In genomic region chr1:170241266-170241851, GRCh38 we compare ENCODE assay signal across 20 cellular contexts.
"Had no signal": no experiment of that assay in that cellular context is flagged by ENCODE, and none has a peak within 500 bp of the region (broad histone marks: within the 10 kb centered on the region; RNA-seq: fewer than 3 reads in every experiment).

No MANE protein-coding gene starts in this region.

- H3K27ac ChIP-seq: ascending aorta, hepatocyte, left lung, prostate gland, thyroid gland had no signal

- H3K9me3 ChIP-seq: ascending aorta, left lung, mucosa of descending colon, prostate gland, thyroid gland had no signal

- ATAC-seq: activated CD4-positive, alpha-beta T cell treated with anti-CD3 and anti-CD28 coated beads for 36 hours; activated T-helper 17 cell treated with anti-CD3 and anti-CD28 coated beads, Interleukin-2, amount 50 U/mL, for 72 hours; left lung; mucosa of descending colon; WTC11 had no signal

- H3K4me1 ChIP-seq: ascending aorta, left lung, prostate gland, thyroid gland had no signal

- H3K27me3 ChIP-seq: ascending aorta, hepatocyte, left lung, thyroid gland had no signal

- DNase-seq: activated CD4-positive, alpha-beta memory T cell treated with anti-CD3 and anti-CD28 coated beads for 36 hours; activated CD4-positive, alpha-beta T cell treated with anti-CD3 and anti-CD28 coated beads for 36 hours; activated naive CD4-positive, alpha-beta T cell; activated naive CD8-positive, alpha-beta T cell treated with anti-CD3 and anti-CD28 coated beads for 36 hours; activated T-cell treated with anti-CD3 and anti-CD28 coated beads for 4 hours; cerebellar nuclear complex; effector CD4-positive, alpha-beta T cell; islet precursor cell; left lung; mucosa of descending colon; naive B cell; stimulated activated naive CD4-positive, alpha-beta T cell treated with Interleukin-2 at 50 U/mL for 16 hours; SW 1271; T-helper 2 cell; thyroid gland had no signal

- H3K36me3 ChIP-seq: ascending aorta, left lung, prostate gland, thyroid gland had no signal

- H3K4me3 ChIP-seq: ascending aorta, hepatocyte, left lung, mucosa of descending colon, prostate gland, thyroid gland had no signal

- H3K4me2 ChIP-seq: hepatocyte had no signal

- H3K79me2 ChIP-seq: hepatocyte had no signal

- H2AFZ ChIP-seq: hepatocyte had no signal
